ENCODE assay signal across 8 cellular contexts in genomic region chr2:189661957-189662321, GRCh38. TPM values are rescaled to one million over a fixed set of nuclear protein-coding genes. Genes with fewer than 3 reads are reported as not detected.
DNase-seq lines count a peak whose midpoint lies in the region; ATAC-seq and TF ChIP-seq lines count a peak whose summit lies in the region.

No MANE protein-coding gene starts in this region.

- WGBS in lower leg skin, 2 donors, result 8 to 10% methylated on average over 9 of the region's 9 CpGs
- 6% methylated on average over 9 of the region's 9 CpGs for WGBS in urinary bladder

- no peak for TF ChIP-seq POLR2A in lower leg skin (IDR thresholded peaks at IDR 0.05)

- ATAC-seq in HG02970 (IDR thresholded peaks at IDR 0.05; ENCODE audit: low FRiP score, unreplicated experiment), result no peak

- H3K36me3 ChIP-seq in urinary bladder (ENCODE audit: insufficient read depth), result no peaks in the 10 kb centered on the region

- peaks cover 20% of the 10 kb centered on the region for H3K36me3 Mint-ChIP-seq in activated naive CD4-positive, alpha-beta T cell treated with anti-CD3 and anti-CD28 coated beads, Interleukin-2, amount 10 ng/mL, durations not matched to agents 7 days and 5 days

- H3K27me3 Mint-ChIP-seq in activated naive CD4-positive, alpha-beta T cell treated with anti-CD3 and anti-CD28 coated beads, Interleukin-2, amount 10 ng/mL, durations not matched to agents 7 days and 5 days, result no peaks in the 10 kb centered on the region

- H3K4me1 ChIP-seq in urinary bladder (ENCODE audit: insufficient read depth), result peaks cover 3% of the 10 kb centered on the region

- H3K9me3 Mint-ChIP-seq in activated naive CD4-positive, alpha-beta T cell treated with anti-CD3 and anti-CD28 coated beads, Interleukin-2, amount 10 ng/mL, durations not matched to agents 7 days and 5 days, result no peaks in the 10 kb centered on the region

- CTCF ChIA-PET in activated naive CD4-positive, alpha-beta T cell treated with anti-CD3 and anti-CD28 coated beads, Interleukin-2, amount 10 ng/mL, durations not matched to agents 7 days and 5 days (lab: Charles Lee), result interaction anchor here (0.7 to 7.1 kb wide), 8 partner anchors 9 to 102 kb away, joined by 3 to 54 read pairs (median 6); partner anchors contain the start of genes ANKAR and OSGEPL1

- in situ Hi-C loops in astrocyte of the cerebellum (cut with HindIII; ENCODE audit: low sequenced_read_pairs), result no loop called here

- peak; percentile 28 for DNase-seq in activated naive CD4-positive, alpha-beta T cell treated with anti-CD3 and anti-CD28 coated beads, Interleukin-2, amount 10 ng/mL, durations not matched to agents 7 days and 5 days
- DNase-seq in activated naive CD4-positive, alpha-beta T cell treated with anti-CD3 and anti-CD28 coated beads, Interleukin-2, amount 50 U/mL, for 16 hours, result no peak
- DNase-seq in astrocyte of the cerebellum (ENCODE audit: low read depth) (no peak), lower leg skin (ENCODE audit: low spot score in 2 of 2) (no peak), iPS-NIHi11 (ENCODE audit: low spot score) (no peak)
- no peak for DNase-seq in stimulated activated CD4-positive, alpha-beta T cell treated with anti-CD3 and anti-CD28 coated beads, Interleukin-15, amount 100 ng/mL, for 24 hours

- intact Hi-C loops in lower leg skin (cut with DNase I; ENCODE audit: low total_unique reads), result no loop called here

- TF ChIP-seq CTCF in astrocyte of the cerebellum (IDR thresholded peaks at IDR 0.05; ENCODE audit: low read depth, low read length, missing control alignments) (no peak), lower leg skin (IDR thresholded peaks at IDR 0.05) (no peak)

- H3K4me1 Mint-ChIP-seq in activated naive CD4-positive, alpha-beta T cell treated with anti-CD3 and anti-CD28 coated beads, Interleukin-2, amount 10 ng/mL, durations not matched to agents 7 days and 5 days, result peaks cover 48% of the 10 kb centered on the region

- no peak overlapping the region for H3K4me3 Mint-ChIP-seq in activated naive CD4-positive, alpha-beta T cell treated with anti-CD3 and anti-CD28 coated beads, Interleukin-2, amount 10 ng/mL, durations not matched to agents 7 days and 5 days

- H3K4me3 ChIP-seq in astrocyte of the cerebellum (ENCODE audit: low read depth, low read length), result peak overlapping the region; percentile 84
- peak overlapping the region; percentile 83 for H3K4me3 ChIP-seq in lower leg skin (ENCODE audit: low read depth, poor library complexity, severe bottlenecking)
- peak overlapping the region; percentile 66 for H3K4me3 ChIP-seq in urinary bladder (ENCODE audit: low read depth, low read length)

- H3K27ac ChIP-seq in urinary bladder (ENCODE audit: low read depth), result no peak overlapping the region

- H3K27ac Mint-ChIP-seq in activated naive CD4-positive, alpha-beta T cell treated with anti-CD3 and anti-CD28 coated beads, Interleukin-2, amount 10 ng/mL, durations not matched to agents 7 days and 5 days, result no peak overlapping the region

RNA-seq across cellular contexts. Expression of gene ASNSD1, which starts 0.7 kb away (rescaled TPM):
- 10 to 100 TPM; 28.9 to 32.8 (median 30.6) TPM for total RNA-seq in lower leg skin
- total RNA-seq in urinary bladder, result 83.3 TPM
- polyA plus RNA-seq in urinary bladder, result 34.1 TPM

RNA-seq across cellular contexts. Expression of gene ANKAR, which starts 12.5 kb away (rescaled TPM):
- 1 to 10 TPM in 3 of 4 donors, under 1 TPM in 1; 0.42 to 5.4 (median 3.4) TPM for total RNA-seq in lower leg skin
- total RNA-seq in urinary bladder, result 73.8 TPM
- polyA plus RNA-seq in urinary bladder, result 3.8 TPM

Comparison
In these comparisons a context has a peak if more than half of its experiments do, and no peak if none do; other contexts are left out.
1. RNA of gene ANKAR, which starts 12.5 kb away (total RNA-seq): 73.8 TPM in urinary bladder (single experiment); 0.42 to 5.4 TPM in lower leg skin; every median in the first group is over 10 times any median in the second.
2. Peak in every context shown above with its lines, with median percentiles within 50 percentile points of each other: H3K4me3 ChIP-seq.